10 cellular contexts compared by ENCODE assay signal in the genomic region with DNA sequence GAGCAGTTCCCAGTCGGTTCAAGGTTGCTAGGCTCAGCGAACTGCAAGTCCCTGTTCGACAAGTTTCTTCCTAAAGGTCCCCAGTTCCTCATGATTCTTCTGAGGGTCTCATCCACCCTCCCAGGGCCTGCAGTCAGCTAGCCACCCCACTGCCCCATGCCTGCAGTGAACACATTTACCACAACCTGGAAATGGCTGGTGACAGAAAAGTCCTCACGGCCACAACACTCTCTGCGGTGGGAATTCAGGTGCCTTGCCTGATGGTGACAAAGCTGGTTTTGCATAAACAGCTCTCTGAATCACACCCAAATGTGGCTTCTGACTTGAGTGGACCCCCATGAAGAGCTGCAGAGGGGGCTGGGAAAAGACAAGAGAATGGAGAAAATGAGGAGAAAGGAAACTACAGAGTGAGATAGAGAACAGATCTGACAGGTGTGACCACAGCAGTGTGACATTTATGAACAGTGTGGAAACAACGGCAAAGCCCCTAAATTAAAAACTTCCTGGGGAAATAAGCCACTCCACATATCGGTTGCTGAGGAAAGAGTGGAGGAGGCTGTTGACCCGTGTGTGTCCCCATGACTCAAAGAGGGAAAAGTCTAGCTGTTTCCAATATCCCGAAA. TPM values are rescaled to one million over a fixed set of nuclear protein-coding genes. Genes with fewer than 3 reads are reported as not detected.
DNase-seq lines count a peak whose midpoint lies in the region; ATAC-seq and TF ChIP-seq lines count a peak whose summit lies in the region.
"Had no signal": no experiment of that assay in that cellular context is flagged by ENCODE, and none has a peak within 500 bp of the region (broad histone marks: within the 10 kb centered on the region; RNA-seq: fewer than 3 reads in every experiment).

No MANE protein-coding gene starts in this region.

- no peaks in the 10 kb centered on the region for H3K36me3 ChIP-seq in vagina

- CTCF ChIA-PET in activated CD4-positive, alpha-beta memory T cell treated with anti-CD3 and anti-CD28 coated beads, Interleukin-2, amount 10 ng/mL, durations not matched to agents 7 days and 5 days (lab: Charles Lee), result interaction anchor here (0.9 to 2.8 kb wide), 5 partner anchors 17 to 27 kb away, joined by 3 to 19 read pairs (median 5); partner anchors contain the start of gene VAMP1

- peak; percentile 92 for DNase-seq in GM12865 (ENCODE audit: low read depth)
- DNase-seq in activated CD4-positive, alpha-beta memory T cell treated with anti-CD3 and anti-CD28 coated beads, Interleukin-2, amount 10 ng/mL, durations not matched to agents 7 days and 5 days, result no peak
- DNase-seq in naive thymus-derived CD8-positive, alpha-beta T cell, result no peak
- DNase-seq in RPMI8226, result no peak
- no peak for DNase-seq in vagina (ENCODE audit: extremely low spot score in 2 of 2)
- DNase-seq: erythroblast, occipital lobe had no signal

- peak overlapping the region; percentile 38 for H3K4me3 Mint-ChIP-seq in activated CD4-positive, alpha-beta memory T cell treated with anti-CD3 and anti-CD28 coated beads, Interleukin-2, amount 10 ng/mL, durations not matched to agents 7 days and 5 days
- peak overlapping the region; percentile 84 to 100 (median 99) for H3K4me3 Mint-ChIP-seq in naive thymus-derived CD8-positive, alpha-beta T cell

- no peak for TF ChIP-seq POLR2A in vagina (IDR thresholded peaks at IDR 0.05)

- H3K27ac ChIP-seq in vagina, result no peak overlapping the region

- peak overlapping the region; percentile 71 for H3K27ac Mint-ChIP-seq in activated CD4-positive, alpha-beta memory T cell treated with anti-CD3 and anti-CD28 coated beads, Interleukin-2, amount 10 ng/mL, durations not matched to agents 7 days and 5 days
- peak overlapping the region; percentile 87 to 99 (median 96) for H3K27ac Mint-ChIP-seq in naive thymus-derived CD8-positive, alpha-beta T cell

- POLR2A ChIA-PET in activated CD4-positive, alpha-beta memory T cell treated with anti-CD3 and anti-CD28 coated beads, Interleukin-2, amount 10 ng/mL, durations not matched to agents 7 days and 5 days (lab: Charles Lee), result interaction anchor here (0.6 to 21.3 kb wide), 13 partner anchors 8 to 424 kb away, joined by 3 to 298 read pairs (median 5); partner anchors contain the start of genes COPS7A, GAPDH, TAPBPL and TPI1
- POLR2A ChIA-PET in naive thymus-derived CD8-positive, alpha-beta T cell (lab: Charles Lee), result interaction anchor here (0.6 to 25.3 kb wide), 12 partner anchors 0 to 112 kb away, joined by 3 to 1074 read pairs (median 29); partner anchors contain the start of genes CD27, GAPDH, IFFO1 and MRPL51

- H3K9me3 ChIP-seq in vagina, result no peaks in the 10 kb centered on the region

- H3K27me3 ChIP-seq in vagina, result no peaks in the 10 kb centered on the region

- H3K4me1 ChIP-seq in vagina, result no peaks in the 10 kb centered on the region

- no peaks in the 10 kb centered on the region for H3K27me3 Mint-ChIP-seq in activated CD4-positive, alpha-beta memory T cell treated with anti-CD3 and anti-CD28 coated beads, Interleukin-2, amount 10 ng/mL, durations not matched to agents 7 days and 5 days
- no peaks in the 10 kb centered on the region for H3K27me3 Mint-ChIP-seq in naive thymus-derived CD8-positive, alpha-beta T cell

- no peaks in the 10 kb centered on the region for H3K9me3 Mint-ChIP-seq in activated CD4-positive, alpha-beta memory T cell treated with anti-CD3 and anti-CD28 coated beads, Interleukin-2, amount 10 ng/mL, durations not matched to agents 7 days and 5 days
- H3K9me3 Mint-ChIP-seq in naive thymus-derived CD8-positive, alpha-beta T cell, result no peaks in the 10 kb centered on the region

- peaks cover 54% of the 10 kb centered on the region for H3K4me1 Mint-ChIP-seq in activated CD4-positive, alpha-beta memory T cell treated with anti-CD3 and anti-CD28 coated beads, Interleukin-2, amount 10 ng/mL, durations not matched to agents 7 days and 5 days
- H3K4me1 Mint-ChIP-seq in naive thymus-derived CD8-positive, alpha-beta T cell, result peaks cover 40 to 70% (median 60%) of the 10 kb centered on the region in 4 donors

- H3K36me3 Mint-ChIP-seq in activated CD4-positive, alpha-beta memory T cell treated with anti-CD3 and anti-CD28 coated beads, Interleukin-2, amount 10 ng/mL, durations not matched to agents 7 days and 5 days (ENCODE audit: low read depth), result peaks cover 31% of the 10 kb centered on the region
- peaks cover 14 to 26% (median 15%) of the 10 kb centered on the region in 3 donors for H3K36me3 Mint-ChIP-seq in naive thymus-derived CD8-positive, alpha-beta T cell

- H3K4me3 ChIP-seq in GM12865 (ENCODE audit: low read depth, low read length) (peak overlapping the region; percentile 99), vagina (no peak overlapping the region)

- TF ChIP-seq CTCF in GM12865 (IDR thresholded peaks at IDR 0.05; ENCODE audit: insufficient read depth, low read depth, low read length, missing control alignments), result no peak
- TF ChIP-seq CTCF in vagina (IDR thresholded peaks at IDR 0.05), result no peak

- peak; percentile 30 for ATAC-seq in GM21717 (IDR thresholded peaks at IDR 0.05; ENCODE audit: unreplicated experiment)
- peak in 1 of 2 donors; percentile 27 for ATAC-seq in naive thymus-derived CD8-positive, alpha-beta T cell
- ATAC-seq in GM18861 (IDR thresholded peaks at IDR 0.05; ENCODE audit: unreplicated experiment), result no peak
- ATAC-seq in HG03521 (IDR thresholded peaks at IDR 0.05; ENCODE audit: unreplicated experiment), result no peak

- intact Hi-C loops in vagina (cut with DNase I), result no loop called here

RNA-seq across cellular contexts. Expression of gene CD27, which starts 1.3 kb away (rescaled TPM):
- total RNA-seq in activated CD4-positive, alpha-beta memory T cell treated with anti-CD3 and anti-CD28 coated beads, Interleukin-2, amount 10 ng/mL, durations not matched to agents 7 days and 5 days, result 10 to 100 TPM; 39.9 to 43.4 TPM
- 100 to 1,000 TPM; 149 to 150 TPM for total RNA-seq in naive thymus-derived CD8-positive, alpha-beta T cell
- polyA plus RNA-seq in naive thymus-derived CD8-positive, alpha-beta T cell, result 100 to 1,000 TPM; 391 to 632 (median 577) TPM
- 1.2 TPM for total RNA-seq in vagina

RNA-seq across cellular contexts. Expression of gene TAPBPL, which starts 8.4 kb away (rescaled TPM):
- 10 to 100 TPM; 45.0 to 49.0 TPM for total RNA-seq in activated CD4-positive, alpha-beta memory T cell treated with anti-CD3 and anti-CD28 coated beads, Interleukin-2, amount 10 ng/mL, durations not matched to agents 7 days and 5 days
- 10 to 100 TPM; 42.5 to 45.4 TPM for total RNA-seq in naive thymus-derived CD8-positive, alpha-beta T cell
- polyA plus RNA-seq in naive thymus-derived CD8-positive, alpha-beta T cell, result 100 to 1,000 TPM in 2 of 3 donors, 10 to 100 TPM in 1; 46.0 to 126 (median 106) TPM
- total RNA-seq in vagina, result 21.1 TPM

RNA-seq across cellular contexts. Expression of gene VAMP1, which starts 27.0 kb away (rescaled TPM):
- total RNA-seq in activated CD4-positive, alpha-beta memory T cell treated with anti-CD3 and anti-CD28 coated beads, Interleukin-2, amount 10 ng/mL, durations not matched to agents 7 days and 5 days, result 10 to 100 TPM; 45.1 to 50.9 TPM
- total RNA-seq in naive thymus-derived CD8-positive, alpha-beta T cell, result 10 to 100 TPM; 91.4 to 92.6 TPM
- polyA plus RNA-seq in naive thymus-derived CD8-positive, alpha-beta T cell, result 10 to 100 TPM in 2 of 3 donors, 1 to 10 TPM in 1; 9.7 to 13.6 (median 10.9) TPM
- total RNA-seq in vagina, result 12.5 TPM

RNA-seq across cellular contexts. Expression of gene MRPL51, which starts 49.6 kb away (rescaled TPM):
- total RNA-seq in activated CD4-positive, alpha-beta memory T cell treated with anti-CD3 and anti-CD28 coated beads, Interleukin-2, amount 10 ng/mL, durations not matched to agents 7 days and 5 days, result 100 to 1,000 TPM; 204 to 208 TPM
- total RNA-seq in naive thymus-derived CD8-positive, alpha-beta T cell, result 10 to 100 TPM; 71.6 to 77.3 TPM
- 100 to 1,000 TPM; 220 to 230 (median 224) TPM for polyA plus RNA-seq in naive thymus-derived CD8-positive, alpha-beta T cell
- total RNA-seq in vagina, result 23.1 TPM

RNA-seq across cellular contexts. Expression of gene NCAPD2, which starts 50.4 kb away (rescaled TPM):
- total RNA-seq in activated CD4-positive, alpha-beta memory T cell treated with anti-CD3 and anti-CD28 coated beads, Interleukin-2, amount 10 ng/mL, durations not matched to agents 7 days and 5 days, result 100 to 1,000 TPM; 153 to 156 TPM
- 10 to 100 TPM; 40.4 to 46.3 TPM for total RNA-seq in naive thymus-derived CD8-positive, alpha-beta T cell
- polyA plus RNA-seq in naive thymus-derived CD8-positive, alpha-beta T cell, result 10 to 100 TPM; 24.7 to 45.3 (median 28.1) TPM
- 25.5 TPM for total RNA-seq in vagina

Comparison
In these comparisons a context has a peak if more than half of its experiments do, and no peak if none do; other contexts are left out.
1. RNA of gene CD27, which starts 1.3 kb away (total RNA-seq): 149 to 150 TPM in naive thymus-derived CD8-positive, alpha-beta T cell and 39.9 to 43.4 TPM in activated CD4-positive, alpha-beta memory T cell treated with anti-CD3 and anti-CD28 coated beads, Interleukin-2, amount 10 ng/mL, durations not matched to agents 7 days and 5 days; 1.2 TPM in vagina (single experiment); every median in the first group is over 10 times any median in the second.